Comparison of ENCODE assay signal across 7 cellular contexts in genomic region chr17:75764417-75764710, GRCh38. TPM values are rescaled to one million over a fixed set of nuclear protein-coding genes. Genes with fewer than 3 reads are reported as not detected.
DNase-seq lines count a peak whose midpoint lies in the region; ATAC-seq and TF ChIP-seq lines count a peak whose summit lies in the region.

No MANE protein-coding gene starts in this region.

- intact Hi-C loops in stomach (cut with DNase I; ENCODE audit: low total_unique reads): no loop called here

- peaks cover 6% of the 10 kb centered on the region for H3K36me3 Mint-ChIP-seq in activated CD8-positive, alpha-beta T cell treated with anti-CD3 and anti-CD28 coated beads, Interleukin-2, amount 10 ng/mL, durations not matched to agents 7 days and 5 days (ENCODE audit: low read depth)

- peaks cover 19 to 34% (median 27%) of the 10 kb centered on the region in 4 donors for H3K4me1 ChIP-seq in stomach

- H3K9me3 ChIP-seq in iPS-18c (ENCODE audit: control insufficient read depth, insufficient read depth, low read length): no peaks in the 10 kb centered on the region
- H3K9me3 ChIP-seq in stomach: no peaks in the 10 kb centered on the region

- H3K4me1 Mint-ChIP-seq in activated CD8-positive, alpha-beta T cell treated with anti-CD3 and anti-CD28 coated beads, Interleukin-2, amount 10 ng/mL, durations not matched to agents 7 days and 5 days (ENCODE audit: low read depth): peaks cover 15% of the 10 kb centered on the region

- H3K36me3 ChIP-seq in stomach: peaks cover 0 to 18% (median 16%) of the 10 kb centered on the region in 4 donors

- POLR2A ChIA-PET in activated CD8-positive, alpha-beta T cell treated with anti-CD3 and anti-CD28 coated beads, Interleukin-2, amount 10 ng/mL, durations not matched to agents 7 days and 5 days (lab: Charles Lee): interaction anchor here (1.0 to 7.5 kb wide), 4 partner anchors 10 to 57 kb away, joined by 3 to 188 read pairs (median 10); a partner anchor contains a TSS

- CTCF ChIA-PET in activated CD8-positive, alpha-beta T cell treated with anti-CD3 and anti-CD28 coated beads, Interleukin-2, amount 10 ng/mL, durations not matched to agents 7 days and 5 days (lab: Charles Lee): interaction anchor here (0.7 to 5.2 kb wide), 26 partner anchors 9 to 132 kb away, joined by 3 to 82 read pairs (median 8); partner anchors contain the start of genes TRIM65, UNC13D and WBP2

- peak overlapping the region; percentile 86 to 91 (median 89) for H3K27ac ChIP-seq in stomach

- no peak for TF ChIP-seq EP300 in stomach (IDR thresholded peaks at IDR 0.05)

- H3K27me3 ChIP-seq in stomach: no peaks in the 10 kb centered on the region

- no peaks in the 10 kb centered on the region for H3K9me3 Mint-ChIP-seq in activated CD8-positive, alpha-beta T cell treated with anti-CD3 and anti-CD28 coated beads, Interleukin-2, amount 10 ng/mL, durations not matched to agents 7 days and 5 days (ENCODE audit: insufficient read depth)

- peak; percentile 48 for ATAC-seq in HG03342 (IDR thresholded peaks at IDR 0.05; ENCODE audit: unreplicated experiment)
- ATAC-seq in activated CD8-positive, alpha-beta T cell treated with anti-CD3 and anti-CD28 coated beads, Interleukin-2, amount 10 ng/mL, durations not matched to agents 7 days and 5 days: no peak
- ATAC-seq in GM19467 (IDR thresholded peaks at IDR 0.05; ENCODE audit: unreplicated experiment): no peak

- peak in 3 of 7 experiments; percentile 25 to 69 (median 43) for TF ChIP-seq CTCF in stomach (IDR thresholded peaks at IDR 0.05)

- peaks cover 6% of the 10 kb centered on the region for H3K27me3 Mint-ChIP-seq in activated CD8-positive, alpha-beta T cell treated with anti-CD3 and anti-CD28 coated beads, Interleukin-2, amount 10 ng/mL, durations not matched to agents 7 days and 5 days (ENCODE audit: low read depth)

- 9 to 33% (median 16%) methylated on average over 6 to 14 of the region's 14 CpGs; no CpG with 5 or more reads in 1 of the 5 donors for WGBS in stomach, 5 donors

- peak overlapping the region; percentile 63 for H3K27ac Mint-ChIP-seq in activated CD8-positive, alpha-beta T cell treated with anti-CD3 and anti-CD28 coated beads, Interleukin-2, amount 10 ng/mL, durations not matched to agents 7 days and 5 days

- peak overlapping the region; percentile 75 for H3K4me3 ChIP-seq in iPS-18c (ENCODE audit: insufficient read depth, low read depth, low read length)
- H3K4me3 ChIP-seq in stomach: peak overlapping the region; percentile 55 to 82 (median 70)

- peak overlapping the region; percentile 79 for H3K4me3 Mint-ChIP-seq in activated CD8-positive, alpha-beta T cell treated with anti-CD3 and anti-CD28 coated beads, Interleukin-2, amount 10 ng/mL, durations not matched to agents 7 days and 5 days

- DNase-seq in activated CD8-positive, alpha-beta T cell treated with anti-CD3 and anti-CD28 coated beads, Interleukin-2, amount 10 ng/mL, durations not matched to agents 7 days and 5 days: no peak
- DNase-seq in stomach (no peak), NCI-H526 treated with DMSO at 0.1 percent for 48 hours (lab: John Stamatoyannopoulos, UW) (no peak), NCI-H2171 (lab: John Stamatoyannopoulos, UW) (no peak)

- no peak for TF ChIP-seq POLR2A in stomach (IDR thresholded peaks at IDR 0.05)

RNA-seq across cellular contexts. Expression of gene GALK1, which starts 0.6 kb away (rescaled TPM):
- total RNA-seq in activated CD8-positive, alpha-beta T cell treated with anti-CD3 and anti-CD28 coated beads, Interleukin-2, amount 10 ng/mL, durations not matched to agents 7 days and 5 days: 10 to 100 TPM; 52.2 to 56.9 TPM
- total RNA-seq in stomach: 10 to 100 TPM in 4 of 5 donors, 1 to 10 TPM in 1; 7.6 to 57.1 (median 27.5) TPM
- polyA plus RNA-seq in stomach: 10 to 100 TPM; 32.7 to 41.0 (median 40.6) TPM

RNA-seq across cellular contexts. Expression of gene UNK, which starts 20.2 kb away (rescaled TPM):
- 10 to 100 TPM; 30.2 to 31.0 TPM for total RNA-seq in activated CD8-positive, alpha-beta T cell treated with anti-CD3 and anti-CD28 coated beads, Interleukin-2, amount 10 ng/mL, durations not matched to agents 7 days and 5 days
- total RNA-seq in stomach: 100 to 1,000 TPM in 1 of 5 donors, 10 to 100 TPM in 3, 1 to 10 TPM in 1; 3.5 to 102 (median 33.0) TPM
- 10 to 100 TPM; 13.5 to 17.3 (median 15.1) TPM for polyA plus RNA-seq in stomach

RNA-seq across cellular contexts. Expression of gene ITGB4, which starts 43.1 kb away (rescaled TPM):
- 1 to 10 TPM in 1 of 2 experiments, under 1 TPM in 1; 0.89 to 2.0 TPM for total RNA-seq in activated CD8-positive, alpha-beta T cell treated with anti-CD3 and anti-CD28 coated beads, Interleukin-2, amount 10 ng/mL, durations not matched to agents 7 days and 5 days
- total RNA-seq in stomach: 100 to 1,000 TPM in 4 of 5 donors, 10 to 100 TPM in 1; 66.8 to 137 (median 132) TPM
- 10 to 100 TPM; 33.6 to 66.1 (median 60.3) TPM for polyA plus RNA-seq in stomach

Comparison
In these comparisons a context has a peak if more than half of its experiments do, and no peak if none do; other contexts are left out.
1. RNA of gene ITGB4, which starts 43.1 kb away (total RNA-seq): 66.8 to 137 TPM in stomach; 0.89 to 2.0 TPM in activated CD8-positive, alpha-beta T cell treated with anti-CD3 and anti-CD28 coated beads, Interleukin-2, amount 10 ng/mL, durations not matched to agents 7 days and 5 days; every median in the first group is over 10 times any median in the second.